1 cellular context compared by ENCODE assay signal in the genomic region with DNA sequence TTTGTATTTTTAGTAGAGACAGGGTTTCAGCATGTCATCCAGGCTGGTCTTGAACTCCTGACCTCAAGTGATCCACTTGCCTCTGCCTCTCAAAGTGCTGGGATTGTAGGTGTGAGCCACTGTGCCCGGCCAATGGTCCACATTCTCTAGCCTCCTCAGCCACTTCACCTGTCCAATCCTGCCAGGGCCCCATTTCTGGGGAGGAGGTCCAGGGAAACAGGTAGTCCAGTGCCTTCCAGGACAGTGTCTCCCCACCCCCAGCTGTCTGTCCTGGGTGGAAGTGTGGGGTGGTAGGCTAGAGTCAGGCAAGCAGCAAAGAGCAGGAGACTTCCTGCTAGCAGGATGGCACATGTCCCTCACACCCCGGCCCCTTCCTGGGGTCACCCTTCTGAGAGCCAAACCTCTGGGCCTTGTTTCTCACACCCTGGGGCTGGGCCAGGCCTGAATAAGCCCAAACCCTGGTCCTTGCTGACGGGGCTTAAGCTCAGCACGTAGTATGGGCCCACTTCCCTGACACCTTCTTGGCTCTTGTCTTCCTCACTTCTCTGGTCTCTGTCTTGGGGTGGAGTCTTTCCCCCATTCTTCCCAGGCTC.
TF ChIP-seq lines count a peak whose summit lies in the region.

No MANE protein-coding gene starts in this region.

TF ChIP-seq in HCT116, 20 proteins besides CTCF, POLR2A, EP300 and RAD21 (continued from another document):
- TF ChIP-seq, protein P1, sequence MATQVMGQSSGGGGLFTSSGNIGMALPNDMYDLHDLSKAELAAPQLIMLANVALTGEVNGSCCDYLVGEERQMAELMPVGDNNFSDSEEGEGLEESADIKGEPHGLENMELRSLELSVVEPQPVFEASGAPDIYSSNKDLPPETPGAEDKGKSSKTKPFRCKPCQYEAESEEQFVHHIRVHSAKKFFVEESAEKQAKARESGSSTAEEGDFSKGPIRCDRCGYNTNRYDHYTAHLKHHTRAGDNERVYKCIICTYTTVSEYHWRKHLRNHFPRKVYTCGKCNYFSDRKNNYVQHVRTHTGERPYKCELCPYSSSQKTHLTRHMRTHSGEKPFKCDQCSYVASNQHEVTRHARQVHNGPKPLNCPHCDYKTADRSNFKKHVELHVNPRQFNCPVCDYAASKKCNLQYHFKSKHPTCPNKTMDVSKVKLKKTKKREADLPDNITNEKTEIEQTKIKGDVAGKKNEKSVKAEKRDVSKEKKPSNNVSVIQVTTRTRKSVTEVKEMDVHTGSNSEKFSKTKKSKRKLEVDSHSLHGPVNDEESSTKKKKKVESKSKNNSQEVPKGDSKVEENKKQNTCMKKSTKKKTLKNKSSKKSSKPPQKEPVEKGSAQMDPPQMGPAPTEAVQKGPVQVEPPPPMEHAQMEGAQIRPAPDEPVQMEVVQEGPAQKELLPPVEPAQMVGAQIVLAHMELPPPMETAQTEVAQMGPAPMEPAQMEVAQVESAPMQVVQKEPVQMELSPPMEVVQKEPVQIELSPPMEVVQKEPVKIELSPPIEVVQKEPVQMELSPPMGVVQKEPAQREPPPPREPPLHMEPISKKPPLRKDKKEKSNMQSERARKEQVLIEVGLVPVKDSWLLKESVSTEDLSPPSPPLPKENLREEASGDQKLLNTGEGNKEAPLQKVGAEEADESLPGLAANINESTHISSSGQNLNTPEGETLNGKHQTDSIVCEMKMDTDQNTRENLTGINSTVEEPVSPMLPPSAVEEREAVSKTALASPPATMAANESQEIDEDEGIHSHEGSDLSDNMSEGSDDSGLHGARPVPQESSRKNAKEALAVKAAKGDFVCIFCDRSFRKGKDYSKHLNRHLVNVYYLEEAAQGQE (IDR thresholded peaks at IDR 0.05; ENCODE audit: low read depth), result no peak
- TF ChIP-seq SP1 (IDR thresholded peaks at IDR 0.05; ENCODE audit: low read depth), result no peak
- TF ChIP-seq EZH2 (IDR thresholded peaks at IDR 0.05), result no peak
- no peak for TF ChIP-seq CEBPB (IDR thresholded peaks at IDR 0.05; ENCODE audit: low read depth)
- no peak for TF ChIP-seq YY1 (IDR thresholded peaks at IDR 0.05; ENCODE audit: extremely low read depth, insufficient replicate concordance, low read depth, low read length)
- TF ChIP-seq, protein P2, sequence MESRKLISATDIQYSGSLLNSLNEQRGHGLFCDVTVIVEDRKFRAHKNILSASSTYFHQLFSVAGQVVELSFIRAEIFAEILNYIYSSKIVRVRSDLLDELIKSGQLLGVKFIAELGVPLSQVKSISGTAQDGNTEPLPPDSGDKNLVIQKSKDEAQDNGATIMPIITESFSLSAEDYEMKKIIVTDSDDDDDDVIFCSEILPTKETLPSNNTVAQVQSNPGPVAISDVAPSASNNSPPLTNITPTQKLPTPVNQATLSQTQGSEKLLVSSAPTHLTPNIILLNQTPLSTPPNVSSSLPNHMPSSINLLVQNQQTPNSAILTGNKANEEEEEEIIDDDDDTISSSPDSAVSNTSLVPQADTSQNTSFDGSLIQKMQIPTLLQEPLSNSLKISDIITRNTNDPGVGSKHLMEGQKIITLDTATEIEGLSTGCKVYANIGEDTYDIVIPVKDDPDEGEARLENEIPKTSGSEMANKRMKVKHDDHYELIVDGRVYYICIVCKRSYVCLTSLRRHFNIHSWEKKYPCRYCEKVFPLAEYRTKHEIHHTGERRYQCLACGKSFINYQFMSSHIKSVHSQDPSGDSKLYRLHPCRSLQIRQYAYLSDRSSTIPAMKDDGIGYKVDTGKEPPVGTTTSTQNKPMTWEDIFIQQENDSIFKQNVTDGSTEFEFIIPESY (IDR thresholded peaks at IDR 0.05; ENCODE audit: extremely low read depth, insufficient replicate concordance, low read length), result no peak
- TF ChIP-seq, protein P3, sequence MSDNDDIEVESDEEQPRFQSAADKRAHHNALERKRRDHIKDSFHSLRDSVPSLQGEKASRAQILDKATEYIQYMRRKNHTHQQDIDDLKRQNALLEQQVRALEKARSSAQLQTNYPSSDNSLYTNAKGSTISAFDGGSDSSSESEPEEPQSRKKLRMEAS (IDR thresholded peaks at IDR 0.05), result no peak
- TF ChIP-seq ZFX (IDR thresholded peaks at IDR 0.05), result no peak
- no peak for TF ChIP-seq ZNF274 (IDR thresholded peaks at IDR 0.05; ENCODE audit: low read depth, low read length)
- TF ChIP-seq JUND (IDR thresholded peaks at IDR 0.05), result no peak
- no peak for TF ChIP-seq SIN3A (IDR thresholded peaks at IDR 0.05; ENCODE audit: low read depth)
- TF ChIP-seq ELF1 (IDR thresholded peaks at IDR 0.05; ENCODE audit: borderline replicate concordance, low read depth), result no peak
- no peak for TF ChIP-seq EZH2phosphoT487 (IDR thresholded peaks at IDR 0.05; ENCODE audit: borderline replicate concordance)
- no peak for TF ChIP-seq SRF (IDR thresholded peaks at IDR 0.05; ENCODE audit: low read depth)
